Comparison of ENCODE assay signal across 10 cellular contexts in the genomic region with DNA sequence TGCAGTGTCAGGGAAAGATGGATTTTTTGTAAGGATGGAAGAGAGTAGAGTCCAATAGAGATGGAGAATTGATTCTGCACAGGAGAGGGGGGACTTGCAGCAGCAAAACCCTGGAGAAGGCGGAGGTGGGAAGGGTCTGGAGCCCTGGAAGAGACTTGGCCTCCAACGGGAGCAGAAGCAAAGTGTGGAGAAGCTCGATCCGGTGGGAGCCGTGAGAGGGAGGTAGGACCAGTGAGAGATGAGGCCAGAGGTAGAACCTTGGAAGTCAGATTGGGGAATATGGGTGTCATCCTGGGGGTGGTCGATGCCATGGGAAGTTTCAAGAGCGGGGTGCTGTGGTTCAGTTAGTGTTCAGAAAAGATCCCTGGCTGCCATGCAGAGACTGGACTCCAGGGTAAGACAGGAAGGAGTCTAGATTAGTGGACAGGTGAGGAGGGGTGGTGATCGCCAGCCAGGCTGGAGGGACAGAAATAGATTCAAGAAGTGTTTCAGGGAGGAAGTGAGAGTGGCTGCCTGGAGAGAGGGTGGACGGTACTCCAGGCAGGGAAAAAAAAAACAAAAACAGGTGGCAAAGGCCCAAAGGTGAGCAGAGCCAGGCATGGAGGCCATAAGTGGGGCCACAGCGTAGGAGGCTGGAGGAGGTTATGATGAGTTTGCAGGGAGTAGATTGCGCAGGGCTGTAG. TPM values are rescaled to one million over a fixed set of nuclear protein-coding genes. Genes with fewer than 3 reads are reported as not detected.
DNase-seq lines count a peak whose midpoint lies in the region; ATAC-seq and TF ChIP-seq lines count a peak whose summit lies in the region.
"Had no signal": no experiment of that assay in that cellular context is flagged by ENCODE, and none has a peak within 500 bp of the region (broad histone marks: within the 10 kb centered on the region; RNA-seq: fewer than 3 reads in every experiment).

No MANE protein-coding gene starts in this region.

- intact Hi-C loops in Right ventricle myocardium inferior (cut with DNase I) (loop anchor here (5.0 kb wide), 2 partner anchors 47 to 67 kb away; no protein-coding TSS in a partner anchor), left colon (cut with DNase I, micrococcal nuclease) (no loop called here)

- H3K27ac ChIP-seq in cardiac muscle cell (peak overlapping the region; percentile 34), VCaP (peak overlapping the region; percentile 65)
- H3K27ac ChIP-seq: PC-9 had no signal

- DNase-seq in cardiac muscle cell (ENCODE audit: low read depth in 1 of 2, low spot score in 1 of 2) (peak in 1 of 2 donors; percentile 28), Right ventricle myocardium inferior (ENCODE audit: missing footprints) (no peak), immature natural killer cell (no peak), type B pancreatic cell (ENCODE audit: extremely low spot score, unreplicated experiment) (no peak), foreskin fibroblast (no peak), left colon (no peak)
- DNase-seq: PC-9 had no signal

- peaks cover 0 to 7% (median 3%) of the 10 kb centered on the region in 3 donors for H3K36me3 Mint-ChIP-seq in immature natural killer cell
- H3K36me3 Mint-ChIP-seq in type B pancreatic cell, result peaks cover 3% of the 10 kb centered on the region

- H3K36me3 ChIP-seq in cardiac muscle cell, result peaks cover 8% of the 10 kb centered on the region

- ATAC-seq in Right ventricle myocardium inferior, result no peak
- ATAC-seq in GM21515 (IDR thresholded peaks at IDR 0.05; ENCODE audit: unreplicated experiment), result no peak
- no peak for ATAC-seq in left colon

- peaks cover 69 to 87% of the 10 kb centered on the region in 2 donors for H3K4me1 Mint-ChIP-seq in immature natural killer cell
- H3K4me1 Mint-ChIP-seq in type B pancreatic cell (ENCODE audit: unreplicated experiment), result peaks cover 31% of the 10 kb centered on the region

- no peak overlapping the region for H3K4me3 ChIP-seq in cardiac muscle cell
- no peak overlapping the region for H3K4me3 ChIP-seq in foreskin fibroblast (ENCODE audit: low read depth in 1 of 2, low read length in 2 of 2)
- H3K4me3 ChIP-seq: PC-9 had no signal

- TF ChIP-seq CTCF in cardiac muscle cell (IDR thresholded peaks at IDR 0.05; ENCODE audit: low read depth, low read length) (no peak), VCaP (conservative IDR thresholded peaks at IDR 0.05) (no peak), type B pancreatic cell (conservative IDR thresholded peaks at IDR 0.05) (no peak), foreskin fibroblast (IDR thresholded peaks at IDR 0.05; ENCODE audit: low read depth, low read length) (no peak)

- H3K4me3 Mint-ChIP-seq in immature natural killer cell, result peak overlapping the region; percentile 73 to 98 (median 95)
- peak overlapping the region; percentile 79 for H3K4me3 Mint-ChIP-seq in type B pancreatic cell

- H3K27me3 Mint-ChIP-seq in immature natural killer cell (ENCODE audit: low read depth in 3 of 3) (peaks cover 15 to 20% (median 17%) of the 10 kb centered on the region in 3 donors), type B pancreatic cell (no peaks in the 10 kb centered on the region)

- peaks cover 13% of the 10 kb centered on the region for H3K4me1 ChIP-seq in cardiac muscle cell (ENCODE audit: low read depth)

- H3K27ac Mint-ChIP-seq in immature natural killer cell, result peak overlapping the region; percentile 85 to 96 (median 94)
- peak overlapping the region; percentile 70 for H3K27ac Mint-ChIP-seq in type B pancreatic cell

- H3K9me3 ChIP-seq in cardiac muscle cell (ENCODE audit: low read depth), result no peaks in the 10 kb centered on the region
- H3K9me3 ChIP-seq: neutrophil had no signal

- no peaks in the 10 kb centered on the region for H3K9me3 Mint-ChIP-seq in immature natural killer cell
- no peaks in the 10 kb centered on the region for H3K9me3 Mint-ChIP-seq in type B pancreatic cell

- H3K27me3 ChIP-seq in cardiac muscle cell, result no peaks in the 10 kb centered on the region

RNA-seq across cellular contexts. Expression of gene PPP5C, which starts 2.6 kb away (rescaled TPM):
- total RNA-seq in cardiac muscle cell (109 and 130 TPM in 2 replicates), Right ventricle myocardium inferior (77.3 TPM), type B pancreatic cell (ENCODE audit: low replicate concordance) (68.3 and 99.5 TPM in 2 replicates), left colon (10 to 100 TPM; 51.8 to 80.7 TPM)
- polyA plus RNA-seq in cardiac muscle cell (120 and 123 TPM in 2 replicates), immature natural killer cell (10 to 100 TPM; 25.0 to 80.9 (median 63.8) TPM)

RNA-seq across cellular contexts. Expression of gene HIF3A, which starts 52.6 kb away (rescaled TPM):
- total RNA-seq in cardiac muscle cell (115 and 163 TPM in 2 replicates), Right ventricle myocardium inferior (73.8 TPM), type B pancreatic cell (ENCODE audit: low replicate concordance) (46.1 and 62.4 TPM in 2 replicates), left colon (10 to 100 TPM; 12.0 to 14.6 TPM)
- polyA plus RNA-seq in cardiac muscle cell (122 and 170 TPM in 2 replicates), immature natural killer cell (not detected)
- total RNA-seq: PC-9 had no signal
